24 cellular contexts compared by ENCODE assay signal in the genomic region with DNA sequence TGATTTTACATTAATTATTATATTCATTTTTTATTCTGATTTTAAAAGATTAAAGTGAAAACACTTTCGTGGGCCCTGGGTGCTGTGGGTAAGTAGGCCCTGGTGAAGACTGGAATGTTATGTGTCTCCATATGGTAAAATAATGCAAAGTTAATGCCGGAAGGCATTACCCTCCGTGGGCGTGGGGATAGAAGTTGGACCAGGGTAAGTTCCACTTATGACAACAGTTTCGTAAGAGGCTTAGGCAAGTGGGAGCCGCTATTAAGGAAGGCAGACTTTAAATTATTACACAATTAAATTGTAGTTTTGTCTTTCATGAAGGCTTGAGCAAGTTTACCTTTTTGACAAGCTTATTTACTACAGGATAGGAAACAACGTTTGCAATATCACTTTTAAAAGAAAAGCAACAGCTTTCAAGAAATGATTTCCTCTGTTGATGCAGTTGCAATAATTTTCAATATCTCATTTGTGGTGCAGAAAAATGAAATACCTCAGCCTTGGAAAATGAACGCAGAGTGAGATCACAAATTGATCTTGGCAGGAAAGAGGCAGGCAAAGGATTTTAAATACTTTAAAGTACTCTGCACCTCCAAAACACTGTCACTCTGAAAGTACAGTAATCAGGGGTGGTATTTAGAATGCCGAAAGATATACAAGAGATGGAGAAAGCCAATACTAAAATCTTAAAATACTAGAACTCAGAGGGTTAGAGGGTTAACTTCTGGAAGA.
DNase-seq lines count a peak whose midpoint lies in the region; ATAC-seq and TF ChIP-seq lines count a peak whose summit lies in the region.
"Had no signal": no experiment of that assay in that cellular context is flagged by ENCODE, and none has a peak within 500 bp of the region (broad histone marks: within the 10 kb centered on the region; RNA-seq: fewer than 3 reads in every experiment).

No MANE protein-coding gene starts in this region.

- peak; percentile 31 for DNase-seq in MCF 10A (ENCODE audit: unreplicated experiment)
- DNase-seq in breast epithelium (ENCODE audit: low spot score in 2 of 2): no peak
- DNase-seq in iris pigment epithelial cell (ENCODE audit: low read depth): peak; percentile 47
- no peak for DNase-seq in smooth muscle cell (lab: John Stamatoyannopoulos, UW; ENCODE audit: unreplicated experiment)
- DNase-seq in SJCRH30: no peak
- DNase-seq in activated CD4-positive, alpha-beta memory T cell treated with anti-CD3 and anti-CD28 coated beads for 36 hours: no peak
- DNase-seq: 8988T; activated CD4-positive, alpha-beta T cell treated with anti-CD3 and anti-CD28 coated beads for 48 hours; activated naive CD8-positive, alpha-beta T cell treated with anti-CD3 and anti-CD28 coated beads for 36 hours; AML-193; CD8-positive, alpha-beta memory T cell; DMS79 treated with DMSO at 0.1 percent for 48 hours; foreskin keratinocyte; HCEC 1CT; MM.1S; NCI-H1436 treated with DMSO at 0.1 percent for 48 hours; NCI-H526 treated with DMSO at 0.1 percent for 48 hours; OCI-M1; stomach; T-helper 17 cell; upper lobe of left lung had no signal

- H4K20me1 ChIP-seq in smooth muscle cell (ENCODE audit: low read depth): no peaks in the 10 kb centered on the region

- TF ChIP-seq POLR2A in breast epithelium (IDR thresholded peaks at IDR 0.05): no peak

- H3K27ac Mint-ChIP-seq in MCF 10A (ENCODE audit: low read depth, unreplicated experiment): peak overlapping the region; percentile 51
- H3K27ac Mint-ChIP-seq in brain: peak overlapping the region in 3 of 5 experiments; percentile 70 to 85 (median 81)
- H3K27ac Mint-ChIP-seq in activated CD4-positive, alpha-beta memory T cell treated with anti-CD3 and anti-CD28 coated beads for 36 hours: no peak overlapping the region
- H3K27ac Mint-ChIP-seq: activated naive CD8-positive, alpha-beta T cell treated with anti-CD3 and anti-CD28 coated beads for 36 hours; T-helper 17 cell had no signal

- peak overlapping the region; percentile 27 for H3K4me2 ChIP-seq in smooth muscle cell

- H3K36me3 Mint-ChIP-seq in MCF 10A (ENCODE audit: insufficient read depth, unreplicated experiment) (peaks cover 6% of the 10 kb centered on the region), brain (no peaks in the 10 kb centered on the region)
- H3K36me3 Mint-ChIP-seq in activated CD4-positive, alpha-beta memory T cell treated with anti-CD3 and anti-CD28 coated beads for 36 hours: no peaks in the 10 kb centered on the region
- H3K36me3 Mint-ChIP-seq: activated naive CD8-positive, alpha-beta T cell treated with anti-CD3 and anti-CD28 coated beads for 36 hours had no signal

- CTCF ChIA-PET in MCF 10A (lab: Yijun Ruan, JAX): no interaction called here
- CTCF ChIA-PET in activated CD4-positive, alpha-beta memory T cell treated with anti-CD3 and anti-CD28 coated beads for 36 hours (lab: Charles Lee): no interaction called here

- H3K36me3 ChIP-seq in breast epithelium (no peaks in the 10 kb centered on the region), smooth muscle cell (ENCODE audit: low read depth) (no peaks in the 10 kb centered on the region), SJCRH30 (no peaks in the 10 kb centered on the region)
- H3K36me3 ChIP-seq: stomach, upper lobe of left lung had no signal

- no peak overlapping the region for H2AFZ ChIP-seq in smooth muscle cell (ENCODE audit: low read depth)

- H3K4me3 ChIP-seq in breast epithelium (no peak overlapping the region), smooth muscle cell (no peak overlapping the region), SJCRH30 (no peak overlapping the region)
- H3K4me3 ChIP-seq: lung, stomach, upper lobe of left lung had no signal

- BruUV-seq in MCF 10A (replicated peaks; lab: Mats Ljungman, UMichigan): no TSS peak

- peaks cover 8% of the 10 kb centered on the region for H3K9me3 Mint-ChIP-seq in MCF 10A (ENCODE audit: unreplicated experiment)
- H3K9me3 Mint-ChIP-seq in brain: no peaks in the 10 kb centered on the region
- no peaks in the 10 kb centered on the region for H3K9me3 Mint-ChIP-seq in activated CD4-positive, alpha-beta memory T cell treated with anti-CD3 and anti-CD28 coated beads for 36 hours
- H3K9me3 Mint-ChIP-seq: activated naive CD8-positive, alpha-beta T cell treated with anti-CD3 and anti-CD28 coated beads for 36 hours; CD8-positive, alpha-beta memory T cell had no signal

- no peaks in the 10 kb centered on the region for H3F3A ChIP-seq in smooth muscle cell (ENCODE audit: low read depth)

- H3K79me2 ChIP-seq in smooth muscle cell (ENCODE audit: low read depth): no peaks in the 10 kb centered on the region

- H3K27ac ChIP-seq in breast epithelium (no peak overlapping the region), smooth muscle cell (ENCODE audit: low read depth) (peak overlapping the region; percentile 22), SJCRH30 (no peak overlapping the region)
- H3K27ac ChIP-seq: foreskin keratinocyte, stomach, upper lobe of left lung had no signal

- POLR2A ChIA-PET in MCF 10A (lab: Yijun Ruan, JAX): interaction anchor here (0.6 to 1.1 kb wide), 2 partner anchors 161 to 216 kb away, joined by 3 to 4 read pairs; no protein-coding TSS in a partner anchor
- POLR2A ChIA-PET in activated CD4-positive, alpha-beta memory T cell treated with anti-CD3 and anti-CD28 coated beads for 36 hours (lab: Charles Lee): no interaction called here

- intact Hi-C loops in MCF 10A (cut with micrococcal nuclease): no loop called here
- intact Hi-C loops in breast epithelium (cut with DNase I; ENCODE audit: low total_unique reads): no loop called here
- intact Hi-C loops in activated CD4-positive, alpha-beta memory T cell treated with anti-CD3 and anti-CD28 coated beads for 36 hours (cut with micrococcal nuclease): no loop called here

- WGBS in smooth muscle cell (ENCODE audit: low lambda C conversion rate): 73% methylated on average over 9 of the region's 9 CpGs

- no peaks in the 10 kb centered on the region for H3K27me3 ChIP-seq in breast epithelium
- no peaks in the 10 kb centered on the region for H3K27me3 ChIP-seq in smooth muscle cell (ENCODE audit: low read depth)
- H3K27me3 ChIP-seq in SJCRH30: no peaks in the 10 kb centered on the region
- H3K27me3 ChIP-seq: foreskin keratinocyte, stomach, upper lobe of left lung had no signal

- H3K4me1 Mint-ChIP-seq in MCF 10A (ENCODE audit: insufficient read depth, unreplicated experiment): peaks cover 18% of the 10 kb centered on the region
- peaks cover 41% of the 10 kb centered on the region for H3K4me1 Mint-ChIP-seq in brain
- no peaks in the 10 kb centered on the region for H3K4me1 Mint-ChIP-seq in activated CD4-positive, alpha-beta memory T cell treated with anti-CD3 and anti-CD28 coated beads for 36 hours (ENCODE audit: low read depth)
- H3K4me1 Mint-ChIP-seq: activated naive CD8-positive, alpha-beta T cell treated with anti-CD3 and anti-CD28 coated beads for 36 hours; CD8-positive, alpha-beta memory T cell; T-helper 17 cell had no signal

- H3K4me1 ChIP-seq in breast epithelium: no peaks in the 10 kb centered on the region
- peaks cover 14% of the 10 kb centered on the region for H3K4me1 ChIP-seq in smooth muscle cell (ENCODE audit: low read depth)
- no peaks in the 10 kb centered on the region for H3K4me1 ChIP-seq in SJCRH30
- H3K4me1 ChIP-seq: foreskin keratinocyte, stomach had no signal

- no peak for ATAC-seq in HG03097 (IDR thresholded peaks at IDR 0.05; ENCODE audit: low FRiP score, unreplicated experiment)
- ATAC-seq: foreskin keratinocyte, T-helper 17 cell had no signal

- H3K27me3 Mint-ChIP-seq in MCF 10A (ENCODE audit: insufficient read depth, unreplicated experiment) (no peaks in the 10 kb centered on the region), brain (no peaks in the 10 kb centered on the region)
- peaks cover 1% of the 10 kb centered on the region for H3K27me3 Mint-ChIP-seq in activated CD4-positive, alpha-beta memory T cell treated with anti-CD3 and anti-CD28 coated beads for 36 hours

- no peak for TF ChIP-seq CTCF in MCF 10A (IDR thresholded peaks at IDR 0.05; ENCODE audit: unreplicated experiment)
- TF ChIP-seq CTCF in breast epithelium (IDR thresholded peaks at IDR 0.05): no peak
- no peak for TF ChIP-seq CTCF in brain (conservative IDR thresholded peaks at IDR 0.05)
- TF ChIP-seq CTCF in smooth muscle cell (IDR thresholded peaks at IDR 0.05; ENCODE audit: borderline replicate concordance, insufficient read depth, poor library complexity, severe bottlenecking): no peak

- H3K4me3 Mint-ChIP-seq in MCF 10A (ENCODE audit: unreplicated experiment): no peak overlapping the region
- peak overlapping the region in 1 of 5 experiments; percentile 71 for H3K4me3 Mint-ChIP-seq in brain
- no peak overlapping the region for H3K4me3 Mint-ChIP-seq in activated CD4-positive, alpha-beta memory T cell treated with anti-CD3 and anti-CD28 coated beads for 36 hours
- H3K4me3 Mint-ChIP-seq: activated naive CD8-positive, alpha-beta T cell treated with anti-CD3 and anti-CD28 coated beads for 36 hours; CD8-positive, alpha-beta memory T cell; T-helper 17 cell had no signal

- H3K9ac ChIP-seq in smooth muscle cell (ENCODE audit: low read depth): no peak overlapping the region

- no peaks in the 10 kb centered on the region for H3K9me3 ChIP-seq in breast epithelium
- H3K9me3 ChIP-seq in smooth muscle cell (replicated peaks; ENCODE audit: low read depth): no peaks in the 10 kb centered on the region
- no peaks in the 10 kb centered on the region for H3K9me3 ChIP-seq in SJCRH30 (replicated peaks)
- H3K9me3 ChIP-seq: stomach, upper lobe of left lung had no signal

Comparison
In these comparisons a context has a peak if more than half of its experiments do, and no peak if none do; other contexts are left out.
1. DNase-seq: peak in MCF 10A (single experiment) and iris pigment epithelial cell (single experiment); none in breast epithelium (0 of 2), smooth muscle cell (single experiment), SJCRH30 (0 of 2) and activated CD4-positive, alpha-beta memory T cell treated with anti-CD3 and anti-CD28 coated beads for 36 hours (single experiment).